ENCODE assay signal across 18 cellular contexts in the genomic region with DNA sequence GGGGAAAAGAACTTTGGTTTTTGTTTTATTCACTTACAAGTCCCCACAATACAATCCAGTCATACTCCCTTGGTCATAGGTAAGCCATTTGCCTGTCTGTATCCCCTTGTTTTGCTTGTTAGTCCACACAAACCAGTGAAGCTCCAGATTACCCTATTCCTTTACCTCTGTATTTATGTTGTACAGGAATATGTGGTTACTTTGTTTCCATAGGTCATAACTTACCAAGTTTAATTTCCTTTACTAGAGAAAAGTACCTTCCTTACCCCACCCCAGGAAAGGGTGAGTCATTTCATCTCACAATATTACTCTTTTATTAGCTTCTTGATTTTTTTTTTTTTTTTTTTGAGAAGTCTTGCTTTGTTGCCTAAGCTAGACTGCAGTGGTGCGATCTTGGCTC. TPM values are rescaled to one million over a fixed set of nuclear protein-coding genes. Genes with fewer than 3 reads are reported as not detected.
DNase-seq lines count a peak whose midpoint lies in the region; ATAC-seq and TF ChIP-seq lines count a peak whose summit lies in the region.
"Had no signal": no experiment of that assay in that cellular context is flagged by ENCODE, and none has a peak within 500 bp of the region (broad histone marks: within the 10 kb centered on the region; RNA-seq: fewer than 3 reads in every experiment).

No MANE protein-coding gene starts in this region.

- DNase-seq in activated T-cell treated with anti-CD3 and anti-CD28 coated beads, Interleukin-2, amount 50 U/mL, for 72 hours = no peak
- no peak for DNase-seq in activated T-cell treated with anti-CD3 and anti-CD28 coated beads for 4 hours
- DNase-seq in T-helper 17 cell = no peak
- DNase-seq in fibroblast of lung (ENCODE audit: low read depth in 2 of 2) = peak; percentile 13 to 40
- no peak for DNase-seq in stimulated activated naive B cell treated with anti-CD40 and anti-IgM and Interleukin-4, amounts not matched to agents 10 μg/mL and 1 μg/mL and 100 μg/mL, for 72 hours
- no peak for DNase-seq in mesendoderm
- DNase-seq in COLO668 (lab: John Stamatoyannopoulos, UW; ENCODE audit: unreplicated experiment) = no peak
- DNase-seq: activated CD4-positive, alpha-beta T cell treated with anti-CD3 and anti-CD28 coated beads for 4 hours; activated naive CD4-positive, alpha-beta T cell; glutamatergic neuron; kidney; MG63; NCI-H2081; NCI-H748 treated with DMSO at 0.1 percent for 48 hours; stomach had no signal

- H2AK5ac ChIP-seq in mesendoderm (ENCODE audit: low read length) = no peak overlapping the region

- H2BK120ac ChIP-seq in mesendoderm (ENCODE audit: low read depth, low read length) = no peak overlapping the region

- no peak overlapping the region for H3K27ac ChIP-seq in fibroblast of lung (ENCODE audit: insufficient read depth, low read length)
- no peak overlapping the region for H3K27ac ChIP-seq in mesendoderm (ENCODE audit: low read depth, low read length)
- H3K27ac ChIP-seq: stomach had no signal

- H3K9me3 Mint-ChIP-seq in activated T-cell treated with anti-CD3 and anti-CD28 coated beads, Interleukin-2, amount 50 U/mL, for 72 hours = no peaks in the 10 kb centered on the region
- H3K9me3 Mint-ChIP-seq in stimulated activated naive B cell treated with anti-CD40 and anti-IgM and Interleukin-4, amounts not matched to agents 10 μg/mL and 1 μg/mL and 100 μg/mL, for 72 hours = no peaks in the 10 kb centered on the region
- H3K9me3 Mint-ChIP-seq: T-helper 1 cell treated with Interleukin-12 subunit alpha and Interleukin-12 subunit beta and Interleukin-4 antibody, amounts not matched to agents 30 μg/mL and 1 μg/mL, for 36 hours had no signal

- no peaks in the 10 kb centered on the region for H3K27me3 Mint-ChIP-seq in activated T-cell treated with anti-CD3 and anti-CD28 coated beads, Interleukin-2, amount 50 U/mL, for 72 hours (ENCODE audit: low read depth)
- no peaks in the 10 kb centered on the region for H3K27me3 Mint-ChIP-seq in T-helper 17 cell
- no peaks in the 10 kb centered on the region for H3K27me3 Mint-ChIP-seq in stimulated activated naive B cell treated with anti-CD40 and anti-IgM and Interleukin-4, amounts not matched to agents 10 μg/mL and 1 μg/mL and 100 μg/mL, for 72 hours

- H3K4ac ChIP-seq in mesendoderm (ENCODE audit: low read depth, low read length) = no peak overlapping the region

- WGBS in mesendoderm (ENCODE audit: extremely low coverage, insufficient coverage, low lambda C conversion rate) = no CpG with 5 or more reads among the region's 1 CpG

- peaks cover 7% of the 10 kb centered on the region in 2 donors for H3K36me3 Mint-ChIP-seq in activated T-cell treated with anti-CD3 and anti-CD28 coated beads, Interleukin-2, amount 50 U/mL, for 72 hours (ENCODE audit: insufficient read depth in 2 of 2)
- peaks cover 9% of the 10 kb centered on the region for H3K36me3 Mint-ChIP-seq in T-helper 17 cell (ENCODE audit: low read depth)
- H3K36me3 Mint-ChIP-seq in stimulated activated naive B cell treated with anti-CD40 and anti-IgM and Interleukin-4, amounts not matched to agents 10 μg/mL and 1 μg/mL and 100 μg/mL, for 72 hours = peaks cover 31 to 39% of the 10 kb centered on the region in 2 donors

- no peak overlapping the region for H4K8ac ChIP-seq in mesendoderm (ENCODE audit: low read depth, low read length)

- ATAC-seq in activated T-cell treated with anti-CD3 and anti-CD28 coated beads, Interleukin-2, amount 50 U/mL, for 72 hours (replicated peaks in 1 of 2) = peak in 1 of 2 donors; percentile 50
- ATAC-seq in T-helper 17 cell (no peak), HG02571 (IDR thresholded peaks at IDR 0.05; ENCODE audit: unreplicated experiment) (no peak)
- peak; percentile 59 to 81 for ATAC-seq in stimulated activated naive B cell treated with anti-CD40 and anti-IgM and Interleukin-4, amounts not matched to agents 10 μg/mL and 1 μg/mL and 100 μg/mL, for 72 hours (replicated peaks)

- no peaks in the 10 kb centered on the region for H4K20me1 ChIP-seq in fibroblast of lung (ENCODE audit: control insufficient read depth, extremely low read depth, insufficient read depth, low read length)

- peaks cover 18% of the 10 kb centered on the region for H3K4me1 Mint-ChIP-seq in activated T-cell treated with anti-CD3 and anti-CD28 coated beads, Interleukin-2, amount 50 U/mL, for 72 hours (ENCODE audit: low read depth)
- peaks cover 9% of the 10 kb centered on the region for H3K4me1 Mint-ChIP-seq in T-helper 17 cell
- H3K4me1 Mint-ChIP-seq in stimulated activated naive B cell treated with anti-CD40 and anti-IgM and Interleukin-4, amounts not matched to agents 10 μg/mL and 1 μg/mL and 100 μg/mL, for 72 hours = peaks cover 4 to 23% of the 10 kb centered on the region in 2 donors

- H3K4me3 Mint-ChIP-seq in activated T-cell treated with anti-CD3 and anti-CD28 coated beads, Interleukin-2, amount 50 U/mL, for 72 hours = peak overlapping the region in 1 of 2 donors; percentile 9
- no peak overlapping the region for H3K4me3 Mint-ChIP-seq in T-helper 17 cell
- no peak overlapping the region for H3K4me3 Mint-ChIP-seq in stimulated activated naive B cell treated with anti-CD40 and anti-IgM and Interleukin-4, amounts not matched to agents 10 μg/mL and 1 μg/mL and 100 μg/mL, for 72 hours
- H3K4me3 Mint-ChIP-seq: T-helper 1 cell treated with Interleukin-12 subunit alpha and Interleukin-12 subunit beta and Interleukin-4 antibody, amounts not matched to agents 30 μg/mL and 1 μg/mL, for 36 hours had no signal

- no peak overlapping the region for H2BK15ac ChIP-seq in mesendoderm (replicated peaks; ENCODE audit: low read depth)

- no peak overlapping the region for H3K4me2 ChIP-seq in fibroblast of lung (ENCODE audit: extremely low read depth, insufficient read depth, low read length)
- H3K4me2 ChIP-seq in mesendoderm (ENCODE audit: low read length) = no peak overlapping the region

- H3K9ac ChIP-seq in fibroblast of lung (ENCODE audit: insufficient read depth, low read length) (no peak overlapping the region), mesendoderm (ENCODE audit: low read length) (no peak overlapping the region)

- no peak overlapping the region for H2AFZ ChIP-seq in fibroblast of lung (ENCODE audit: low read length)

- H4K5ac ChIP-seq in mesendoderm (ENCODE audit: low read length) = no peak overlapping the region

- peak overlapping the region; percentile 39 for H3K27ac Mint-ChIP-seq in activated T-cell treated with anti-CD3 and anti-CD28 coated beads, Interleukin-2, amount 50 U/mL, for 72 hours
- H3K27ac Mint-ChIP-seq in T-helper 17 cell = peak overlapping the region; percentile 49
- peak overlapping the region; percentile 56 for H3K27ac Mint-ChIP-seq in stimulated activated naive B cell treated with anti-CD40 and anti-IgM and Interleukin-4, amounts not matched to agents 10 μg/mL and 1 μg/mL and 100 μg/mL, for 72 hours
- H3K27ac Mint-ChIP-seq: T-helper 1 cell treated with Interleukin-12 subunit alpha and Interleukin-12 subunit beta and Interleukin-4 antibody, amounts not matched to agents 30 μg/mL and 1 μg/mL, for 36 hours had no signal

- H3K56ac ChIP-seq in mesendoderm (ENCODE audit: low read length) = no peak overlapping the region

- H3K9me3 ChIP-seq in T-helper 17 cell (ENCODE audit: control insufficient read depth, low read length, poor library complexity, severe bottlenecking) = no peaks in the 10 kb centered on the region
- H3K9me3 ChIP-seq in fibroblast of lung (ENCODE audit: control insufficient read depth, insufficient read depth, low read depth, low read length) = no peaks in the 10 kb centered on the region
- H3K9me3 ChIP-seq: MG63, stomach had no signal

- TF ChIP-seq CTCF in fibroblast of lung (conservative IDR thresholded peaks at IDR 0.05 in 1 of 2, IDR thresholded peaks at IDR 0.05 in 1 of 2; ENCODE audit: low read depth in 1 of 2, low read length in 2 of 2) = no peak

- no peaks in the 10 kb centered on the region for H3K79me1 ChIP-seq in mesendoderm (ENCODE audit: low read length)

- no peak overlapping the region for H3K4me3 ChIP-seq in fibroblast of lung (replicated peaks in 1 of 4; ENCODE audit: control extremely low read depth in 1 of 4, insufficient read depth in 1 of 4, low read depth in 3 of 4, low read length in 4 of 4)
- no peak overlapping the region for H3K4me3 ChIP-seq in mesendoderm (ENCODE audit: low read length)
- H3K4me3 ChIP-seq: MG63, skin epidermis, stomach had no signal

- H3K36me3 ChIP-seq in fibroblast of lung (ENCODE audit: control insufficient read depth, insufficient read depth, low read length) = no peaks in the 10 kb centered on the region
- no peaks in the 10 kb centered on the region for H3K36me3 ChIP-seq in mesendoderm (ENCODE audit: control insufficient read depth, insufficient read depth, low read length)

- H3K4me1 ChIP-seq in fibroblast of lung (ENCODE audit: control insufficient read depth, extremely low read depth, insufficient read depth, low read length) (peaks cover under 1% of the 10 kb centered on the region), mesendoderm (ENCODE audit: control insufficient read depth, low read depth, low read length) (no peaks in the 10 kb centered on the region)

- no peak overlapping the region for H3K23ac ChIP-seq in mesendoderm (ENCODE audit: low read length)

- H3K79me2 ChIP-seq in fibroblast of lung (ENCODE audit: control insufficient read depth, insufficient read depth, low read length) (peaks cover 15% of the 10 kb centered on the region), mesendoderm (ENCODE audit: control insufficient read depth, insufficient read depth, low read length) (no peaks in the 10 kb centered on the region)

- no peak overlapping the region for H3K18ac ChIP-seq in mesendoderm (ENCODE audit: low read length)

- H3K27me3 ChIP-seq in fibroblast of lung (ENCODE audit: control insufficient read depth, insufficient read depth, low read length) = no peaks in the 10 kb centered on the region
- no peaks in the 10 kb centered on the region for H3K27me3 ChIP-seq in mesendoderm (ENCODE audit: insufficient read depth, low read length, poor library complexity)
- H3K27me3 ChIP-seq: MG63, stomach had no signal

- H2BK5ac ChIP-seq in mesendoderm (ENCODE audit: low read length) = no peak overlapping the region

RNA-seq across cellular contexts. Expression of a gene that starts 44.7 kb away (rescaled TPM):
- 10 to 100 TPM; 36.5 to 49.7 TPM for total RNA-seq in activated T-cell treated with anti-CD3 and anti-CD28 coated beads, Interleukin-2, amount 50 U/mL, for 72 hours
- 10 to 100 TPM; 62.4 to 66.5 TPM for total RNA-seq in T-helper 17 cell
- 73.4 and 95.1 TPM in 2 replicates for total RNA-seq in fibroblast of lung
- 35.9 and 48.0 TPM in 2 replicates for polyA plus RNA-seq in fibroblast of lung
- polyA plus RNA-seq in fibroblast of lung (2012) = 37.5 and 47.9 TPM in 2 replicates
- polyA minus RNA-seq in fibroblast of lung (ENCODE audit: low replicate concordance) = 10.5 and 12.5 TPM in 2 replicates
- polyA plus RNA-seq in mesendoderm (2013, experiment 1 of 2) = 35.5 TPM
- 37.2 TPM for polyA plus RNA-seq in mesendoderm (2013, experiment 2 of 2)

Comparison
In these comparisons a context has a peak if more than half of its experiments do, and no peak if none do; other contexts are left out.
1. ATAC-seq: peak in stimulated activated naive B cell treated with anti-CD40 and anti-IgM and Interleukin-4, amounts not matched to agents 10 μg/mL and 1 μg/mL and 100 μg/mL, for 72 hours (2 of 2); none in T-helper 17 cell (single experiment) and HG02571 (single experiment).
2. DNase-seq: peak in fibroblast of lung (2 of 2); none in activated T-cell treated with anti-CD3 and anti-CD28 coated beads, Interleukin-2, amount 50 U/mL, for 72 hours (0 of 2), activated T-cell treated with anti-CD3 and anti-CD28 coated beads for 4 hours (single experiment), T-helper 17 cell (0 of 3), stimulated activated naive B cell treated with anti-CD40 and anti-IgM and Interleukin-4, amounts not matched to agents 10 μg/mL and 1 μg/mL and 100 μg/mL, for 72 hours (single experiment), mesendoderm (single experiment) and COLO668 (single experiment).
3. Peak in every context shown above with its lines, with median percentiles within 50 percentile points of each other: H3K27ac Mint-ChIP-seq.